Comparison of ENCODE assay signal across 1 cellular context in the genomic region with DNA sequence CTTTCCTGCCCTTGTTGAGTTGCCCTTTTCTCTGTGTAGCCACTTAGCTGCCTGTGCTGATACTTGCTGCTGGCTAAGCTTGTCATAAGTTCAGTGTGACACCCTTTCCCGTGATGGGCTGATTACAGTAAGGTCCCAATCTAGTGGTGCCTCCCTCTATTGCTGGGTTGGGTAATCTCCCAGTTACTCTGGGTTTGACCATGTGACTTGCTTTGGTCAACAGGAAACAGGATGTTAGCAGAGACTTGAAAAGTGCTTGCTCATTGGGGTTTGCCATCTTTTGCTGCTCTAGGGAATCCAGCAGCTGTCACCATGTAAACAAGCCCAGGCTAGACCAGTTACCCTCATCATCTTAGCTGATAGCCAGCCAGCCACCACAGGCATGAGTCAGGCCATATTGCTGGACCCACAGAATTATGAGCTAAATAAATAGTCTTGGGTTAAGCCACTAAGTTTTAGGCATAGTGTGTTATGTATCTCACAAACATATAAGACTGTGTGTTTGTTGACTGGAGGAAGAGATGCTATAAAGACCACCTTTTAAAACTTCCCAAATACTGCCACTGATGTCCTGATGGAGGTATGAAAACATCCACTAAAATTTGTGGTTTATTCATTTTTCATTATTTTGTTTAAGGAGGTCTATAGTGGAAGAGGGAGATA.
TF ChIP-seq lines count a peak whose summit lies in the region.

No MANE protein-coding gene starts in this region.

TF ChIP-seq in GM23338, 12 proteins besides CTCF, POLR2A, EP300 and RAD21 (continued from another document):
- TF ChIP-seq, protein P1, sequence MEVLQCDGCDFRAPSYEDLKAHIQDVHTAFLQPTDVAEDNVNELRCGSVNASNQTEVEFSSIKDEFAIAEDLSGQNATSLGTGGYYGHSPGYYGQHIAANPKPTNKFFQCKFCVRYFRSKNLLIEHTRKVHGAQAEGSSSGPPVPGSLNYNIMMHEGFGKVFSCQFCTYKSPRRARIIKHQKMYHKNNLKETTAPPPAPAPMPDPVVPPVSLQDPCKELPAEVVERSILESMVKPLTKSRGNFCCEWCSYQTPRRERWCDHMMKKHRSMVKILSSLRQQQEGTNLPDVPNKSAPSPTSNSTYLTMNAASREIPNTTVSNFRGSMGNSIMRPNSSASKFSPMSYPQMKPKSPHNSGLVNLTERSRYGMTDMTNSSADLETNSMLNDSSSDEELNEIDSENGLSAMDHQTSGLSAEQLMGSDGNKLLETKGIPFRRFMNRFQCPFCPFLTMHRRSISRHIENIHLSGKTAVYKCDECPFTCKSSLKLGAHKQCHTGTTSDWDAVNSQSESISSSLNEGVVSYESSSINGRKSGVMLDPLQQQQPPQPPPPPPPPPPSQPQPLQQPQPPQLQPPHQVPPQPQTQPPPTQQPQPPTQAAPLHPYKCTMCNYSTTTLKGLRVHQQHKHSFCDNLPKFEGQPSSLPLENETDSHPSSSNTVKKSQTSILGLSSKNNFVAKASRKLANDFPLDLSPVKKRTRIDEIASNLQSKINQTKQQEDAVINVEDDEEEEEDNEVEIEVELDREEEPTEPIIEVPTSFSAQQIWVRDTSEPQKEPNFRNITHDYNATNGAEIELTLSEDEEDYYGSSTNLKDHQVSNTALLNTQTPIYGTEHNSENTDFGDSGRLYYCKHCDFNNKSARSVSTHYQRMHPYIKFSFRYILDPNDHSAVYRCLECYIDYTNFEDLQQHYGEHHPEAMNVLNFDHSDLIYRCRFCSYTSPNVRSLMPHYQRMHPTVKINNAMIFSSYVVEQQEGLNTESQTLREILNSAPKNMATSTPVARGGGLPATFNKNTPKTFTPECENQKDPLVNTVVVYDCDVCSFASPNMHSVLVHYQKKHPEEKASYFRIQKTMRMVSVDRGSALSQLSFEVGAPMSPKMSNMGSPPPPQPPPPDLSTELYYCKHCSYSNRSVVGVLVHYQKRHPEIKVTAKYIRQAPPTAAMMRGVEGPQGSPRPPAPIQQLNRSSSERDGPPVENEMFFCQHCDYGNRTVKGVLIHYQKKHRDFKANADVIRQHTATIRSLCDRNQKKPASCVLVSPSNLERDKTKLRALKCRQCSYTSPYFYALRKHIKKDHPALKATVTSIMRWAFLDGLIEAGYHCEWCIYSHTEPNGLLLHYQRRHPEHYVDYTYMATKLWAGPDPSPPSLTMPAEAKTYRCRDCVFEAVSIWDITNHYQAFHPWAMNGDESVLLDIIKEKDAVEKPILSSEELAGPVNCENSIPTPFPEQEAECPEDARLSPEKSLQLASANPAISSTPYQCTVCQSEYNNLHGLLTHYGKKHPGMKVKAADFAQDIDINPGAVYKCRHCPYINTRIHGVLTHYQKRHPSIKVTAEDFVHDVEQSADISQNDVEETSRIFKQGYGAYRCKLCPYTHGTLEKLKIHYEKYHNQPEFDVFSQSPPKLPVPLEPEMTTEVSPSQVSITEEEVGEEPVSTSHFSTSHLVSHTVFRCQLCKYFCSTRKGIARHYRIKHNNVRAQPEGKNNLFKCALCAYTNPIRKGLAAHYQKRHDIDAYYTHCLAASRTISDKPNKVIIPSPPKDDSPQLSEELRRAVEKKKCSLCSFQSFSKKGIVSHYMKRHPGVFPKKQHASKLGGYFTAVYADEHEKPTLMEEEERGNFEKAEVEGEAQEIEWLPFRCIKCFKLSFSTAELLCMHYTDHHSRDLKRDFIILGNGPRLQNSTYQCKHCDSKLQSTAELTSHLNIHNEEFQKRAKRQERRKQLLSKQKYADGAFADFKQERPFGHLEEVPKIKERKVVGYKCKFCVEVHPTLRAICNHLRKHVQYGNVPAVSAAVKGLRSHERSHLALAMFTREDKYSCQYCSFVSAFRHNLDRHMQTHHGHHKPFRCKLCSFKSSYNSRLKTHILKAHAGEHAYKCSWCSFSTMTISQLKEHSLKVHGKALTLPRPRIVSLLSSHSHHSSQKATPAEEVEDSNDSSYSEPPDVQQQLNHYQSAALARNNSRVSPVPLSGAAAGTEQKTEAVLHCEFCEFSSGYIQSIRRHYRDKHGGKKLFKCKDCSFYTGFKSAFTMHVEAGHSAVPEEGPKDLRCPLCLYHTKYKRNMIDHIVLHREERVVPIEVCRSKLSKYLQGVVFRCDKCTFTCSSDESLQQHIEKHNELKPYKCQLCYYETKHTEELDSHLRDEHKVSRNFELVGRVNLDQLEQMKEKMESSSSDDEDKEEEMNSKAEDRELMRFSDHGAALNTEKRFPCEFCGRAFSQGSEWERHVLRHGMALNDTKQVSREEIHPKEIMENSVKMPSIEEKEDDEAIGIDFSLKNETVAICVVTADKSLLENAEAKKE (CRISPR knock-in tag; IDR thresholded peaks at IDR 0.05) = no peak
- TF ChIP-seq ZNF331 (CRISPR knock-in tag; IDR thresholded peaks at IDR 0.05; ENCODE audit: low read depth) = no peak
- no peak for TF ChIP-seq POLR2AphosphoS5 (IDR thresholded peaks at IDR 0.05; ENCODE audit: low read depth)
- TF ChIP-seq NANOG (IDR thresholded peaks at IDR 0.05; ENCODE audit: borderline replicate concordance) = no peak
